In genomic region chr17:15740041-15740440, GRCh38 we compare ENCODE assay signal across 10 cellular contexts. TPM values are rescaled to one million over a fixed set of nuclear protein-coding genes. Genes with fewer than 3 reads are reported as not detected.
"Had no signal": no experiment of that assay in that cellular context is flagged by ENCODE, and none has a peak within 500 bp of the region (broad histone marks: within the 10 kb centered on the region; RNA-seq: fewer than 3 reads in every experiment).

No MANE protein-coding gene starts in this region.

RNA-seq across cellular contexts. Expression of gene TBC1D26, which starts 8.0 kb away (rescaled TPM):
- total RNA-seq: colonic mucosa, dermis blood vessel endothelial cell, endothelial cell of umbilical vein, foreskin keratinocyte, liver, lung microvascular endothelial cell, pulmonary artery endothelial cell had no signal
- polyA plus RNA-seq: endothelial cell of umbilical vein; immature natural killer cell; liver; naive thymus-derived CD8-positive, alpha-beta T cell; small intestine had no signal
